ENCODE assay signal across 15 cellular contexts in genomic region chr1:53348491-53349368, GRCh38. TPM values are rescaled to one million over a fixed set of nuclear protein-coding genes. Genes with fewer than 3 reads are reported as not detected.
DNase-seq lines count a peak whose midpoint lies in the region; ATAC-seq and TF ChIP-seq lines count a peak whose summit lies in the region.
"Had no signal": no experiment of that assay in that cellular context is flagged by ENCODE, and none has a peak within 500 bp of the region (broad histone marks: within the 10 kb centered on the region; RNA-seq: fewer than 3 reads in every experiment).

No MANE protein-coding gene starts in this region.

- H3K9ac ChIP-seq in NT2/D1 (ENCODE audit: insufficient read length, low read depth), result peak overlapping the region; percentile 23

- H3K27ac ChIP-seq in spleen, result no peak overlapping the region
- H3K27ac ChIP-seq: brain microvascular endothelial cell, SJSA1 had no signal

- intact Hi-C loops in spleen (cut with DNase I; ENCODE audit: low total_unique reads), result no loop called here

- no peak overlapping the region for H3K27ac Mint-ChIP-seq in activated CD8-positive, alpha-beta memory T cell treated with anti-CD3 and anti-CD28 coated beads, Interleukin-2, amount 10 ng/mL, durations not matched to agents 7 days and 5 days

- H3K27me3 Mint-ChIP-seq in activated CD8-positive, alpha-beta memory T cell treated with anti-CD3 and anti-CD28 coated beads, Interleukin-2, amount 10 ng/mL, durations not matched to agents 7 days and 5 days, result peaks cover 3% of the 10 kb centered on the region

- no peak for DNase-seq in NT2/D1 (ENCODE audit: low read depth, low spot score)
- peak; percentile 31 for DNase-seq in activated CD8-positive, alpha-beta memory T cell treated with anti-CD3 and anti-CD28 coated beads, Interleukin-2, amount 10 ng/mL, durations not matched to agents 7 days and 5 days
- DNase-seq in iPS-NIHi7 (ENCODE audit: extremely low spot score), result peak; percentile 11
- DNase-seq in spleen, result peak; percentile 48
- DNase-seq in hypothalamus (lab: John Stamatoyannopoulos, UW), result no peak
- DNase-seq: activated CD4-positive, alpha-beta T cell treated with anti-CD3 and anti-CD28 coated beads, Interleukin-2, amount 50 U/mL, for 4 hours; activated naive CD4-positive, alpha-beta T cell; brain microvascular endothelial cell; effector memory CD8-positive, alpha-beta T cell; foreskin melanocyte; NCI-H2029 had no signal

- no peak for TF ChIP-seq POLR2A in spleen (IDR thresholded peaks at IDR 0.05)

- H3K9me3 ChIP-seq in NT2/D1 (ENCODE audit: insufficient read depth, low read length), result no peaks in the 10 kb centered on the region
- H3K9me3 ChIP-seq in spleen, result no peaks in the 10 kb centered on the region
- H3K9me3 ChIP-seq: HAP-1, SJSA1 had no signal

- H3K27me3 ChIP-seq in NT2/D1 (ENCODE audit: insufficient read depth, insufficient read length) (no peaks in the 10 kb centered on the region), spleen (replicated peaks in 1 of 7) (no peaks in the 10 kb centered on the region)
- H3K27me3 ChIP-seq: brain microvascular endothelial cell, SJSA1 had no signal

- TF ChIP-seq CTCF in spleen (IDR thresholded peaks at IDR 0.05 in 8 of 11, conservative IDR thresholded peaks at IDR 0.05 in 3 of 11), result no peak

- WGBS in spleen, 5 donors, result 77 to 89% (median 80%) methylated on average over 18 to 21 of the region's 21 CpGs

- peaks cover 21% of the 10 kb centered on the region for H3K4me1 ChIP-seq in NT2/D1 (ENCODE audit: insufficient read depth, insufficient read length)
- H3K4me1 ChIP-seq in spleen, result no peaks in the 10 kb centered on the region
- H3K4me1 ChIP-seq: HAP-1, SJSA1 had no signal

- CTCF ChIA-PET in activated CD8-positive, alpha-beta memory T cell treated with anti-CD3 and anti-CD28 coated beads, Interleukin-2, amount 10 ng/mL, durations not matched to agents 7 days and 5 days (lab: Charles Lee), result interaction anchor here (1.4 to 1.5 kb wide), 2 partner anchors 45 to 71 kb away, joined by 3 to 4 read pairs; no protein-coding TSS in a partner anchor

- no peak overlapping the region for H3K4me3 Mint-ChIP-seq in activated CD8-positive, alpha-beta memory T cell treated with anti-CD3 and anti-CD28 coated beads, Interleukin-2, amount 10 ng/mL, durations not matched to agents 7 days and 5 days
- H3K4me3 Mint-ChIP-seq: effector memory CD8-positive, alpha-beta T cell had no signal

- H3K9me3 Mint-ChIP-seq in activated CD8-positive, alpha-beta memory T cell treated with anti-CD3 and anti-CD28 coated beads, Interleukin-2, amount 10 ng/mL, durations not matched to agents 7 days and 5 days (ENCODE audit: low read depth), result no peaks in the 10 kb centered on the region
- H3K9me3 Mint-ChIP-seq: effector memory CD8-positive, alpha-beta T cell had no signal

- H3K4me3 ChIP-seq in NT2/D1 (ENCODE audit: insufficient read length, low read depth) (no peak overlapping the region), spleen (no peak overlapping the region)
- H3K4me3 ChIP-seq: HAP-1, SJSA1 had no signal

- no peaks in the 10 kb centered on the region for H3K4me1 Mint-ChIP-seq in activated CD8-positive, alpha-beta memory T cell treated with anti-CD3 and anti-CD28 coated beads, Interleukin-2, amount 10 ng/mL, durations not matched to agents 7 days and 5 days

- H3K36me3 ChIP-seq in NT2/D1 (ENCODE audit: insufficient read depth, insufficient read length, low read length) (no peaks in the 10 kb centered on the region), spleen (no peaks in the 10 kb centered on the region)
- H3K36me3 ChIP-seq: brain microvascular endothelial cell, HAP-1, SJSA1 had no signal

- H3K36me3 Mint-ChIP-seq in activated CD8-positive, alpha-beta memory T cell treated with anti-CD3 and anti-CD28 coated beads, Interleukin-2, amount 10 ng/mL, durations not matched to agents 7 days and 5 days, result no peaks in the 10 kb centered on the region

- no peak for ATAC-seq in activated CD8-positive, alpha-beta memory T cell treated with anti-CD3 and anti-CD28 coated beads, Interleukin-2, amount 10 ng/mL, durations not matched to agents 7 days and 5 days
- ATAC-seq in HG02798 (IDR thresholded peaks at IDR 0.05; ENCODE audit: poor library complexity, unreplicated experiment) (no peak), GM21786 (IDR thresholded peaks at IDR 0.05; ENCODE audit: unreplicated experiment) (no peak)
- ATAC-seq: effector memory CD8-positive, alpha-beta T cell had no signal

RNA-seq across cellular contexts. Expression of gene LRP8, which starts 20.9 kb away (rescaled TPM):
- 10 to 100 TPM; 65.1 to 82.5 TPM for total RNA-seq in activated CD8-positive, alpha-beta memory T cell treated with anti-CD3 and anti-CD28 coated beads, Interleukin-2, amount 10 ng/mL, durations not matched to agents 7 days and 5 days
- total RNA-seq in spleen, result 10 to 100 TPM in 1 of 7 donors, 1 to 10 TPM in 6; 4.0 to 14.4 (median 8.0) TPM
- polyA plus RNA-seq in spleen, result 1 to 10 TPM; 1.7 to 2.4 (median 2.0) TPM

Comparison
In these comparisons a context has a peak if more than half of its experiments do, and no peak if none do; other contexts are left out.
1. DNase-seq: peak in activated CD8-positive, alpha-beta memory T cell treated with anti-CD3 and anti-CD28 coated beads, Interleukin-2, amount 10 ng/mL, durations not matched to agents 7 days and 5 days (single experiment), iPS-NIHi7 (single experiment) and spleen (single experiment); none in NT2/D1 (single experiment) and hypothalamus (0 of 51).
2. RNA of gene LRP8, which starts 20.9 kb away (total RNA-seq): 65.1 to 82.5 TPM in activated CD8-positive, alpha-beta memory T cell treated with anti-CD3 and anti-CD28 coated beads, Interleukin-2, amount 10 ng/mL, durations not matched to agents 7 days and 5 days; 4.0 to 14.4 TPM in spleen; every median in the first group is over 4 times any median in the second.